In genomic region chr12:52070243-52070925, GRCh38 we compare ENCODE assay signal across 8 cellular contexts. TPM values are rescaled to one million over a fixed set of nuclear protein-coding genes. Genes with fewer than 3 reads are reported as not detected.
DNase-seq lines count a peak whose midpoint lies in the region; ATAC-seq and TF ChIP-seq lines count a peak whose summit lies in the region.

No MANE protein-coding gene starts in this region.

- TF ChIP-seq CTCF in GM12864 (IDR thresholded peaks at IDR 0.05; ENCODE audit: low read depth, low read length, missing control alignments) (no peak), Loucy (conservative IDR thresholded peaks at IDR 0.05; ENCODE audit: low read length) (no peak), neural cell (IDR thresholded peaks at IDR 0.05; ENCODE audit: poor library complexity, severe bottlenecking) (no peak)

- H3K4me3 ChIP-seq in GM12864 (ENCODE audit: low read depth, low read length) (peak overlapping the region; percentile 98), Loucy (ENCODE audit: low read length, poor library complexity, severe bottlenecking) (peak overlapping the region; percentile 87), duodenal mucosa (ENCODE audit: low read depth in 1 of 2, low read length in 2 of 2) (peak overlapping the region; percentile 97 to 98), neural cell (ENCODE audit: low read length) (peak overlapping the region; percentile 93)

- H3K9ac ChIP-seq in Loucy (ENCODE audit: low read depth, low read length, poor library complexity, severe bottlenecking): peak overlapping the region; percentile 86
- H3K9ac ChIP-seq in duodenal mucosa (ENCODE audit: low read depth in 1 of 2, low read length in 2 of 2): peak overlapping the region; percentile 74 to 96
- H3K9ac ChIP-seq in neural cell (ENCODE audit: low read length): peak overlapping the region; percentile 80

- H3K27ac ChIP-seq in duodenal mucosa (ENCODE audit: low read depth, low read length) (peak overlapping the region; percentile 87), neural cell (ENCODE audit: low read length) (peak overlapping the region; percentile 79)

- peaks cover 49% of the 10 kb centered on the region for H4K20me1 ChIP-seq in Loucy (ENCODE audit: insufficient read depth, low read length, poor library complexity, severe bottlenecking)
- H4K20me1 ChIP-seq in neural cell (ENCODE audit: insufficient read depth): no peaks in the 10 kb centered on the region

- peak overlapping the region; percentile 92 for H2AFZ ChIP-seq in Loucy (ENCODE audit: low read length)
- H2AFZ ChIP-seq in neural cell (ENCODE audit: low read depth, low read length): peak overlapping the region; percentile 67

- no peak for TF ChIP-seq EP300 in neural cell (conservative IDR thresholded peaks at IDR 0.05; ENCODE audit: poor library complexity, severe bottlenecking)

- no peak for TF ChIP-seq RAD21 in neural cell (conservative IDR thresholded peaks at IDR 0.05)

- H3K4me1 ChIP-seq in Loucy (ENCODE audit: insufficient read depth, low read length, poor library complexity, severe bottlenecking) (peaks cover 52% of the 10 kb centered on the region), duodenal mucosa (ENCODE audit: control insufficient read depth in 1 of 2, insufficient read depth in 2 of 2, low read length in 2 of 2) (peaks cover 38% of the 10 kb centered on the region in 2 donors)

- H3K27me3 ChIP-seq in Loucy (ENCODE audit: insufficient read depth, low read length, poor library complexity, severe bottlenecking) (no peaks in the 10 kb centered on the region), duodenal mucosa (ENCODE audit: control insufficient read depth in 1 of 2, insufficient read depth in 2 of 2, low read length in 2 of 2) (no peaks in the 10 kb centered on the region), neural cell (ENCODE audit: insufficient read depth, low read depth, low read length) (no peaks in the 10 kb centered on the region)

- no peaks in the 10 kb centered on the region; the same call in 1 of the 2 replicates for H3K36me3 ChIP-seq in Loucy (ENCODE audit: insufficient read depth, low read length)
- H3K36me3 ChIP-seq in duodenal mucosa (ENCODE audit: control insufficient read depth in 1 of 2, insufficient read depth in 2 of 2, low read length in 2 of 2): peaks cover 12 to 25% of the 10 kb centered on the region in 2 donors
- no peaks in the 10 kb centered on the region for H3K36me3 ChIP-seq in neural cell (ENCODE audit: insufficient read depth, low read length)

- H3K9me3 ChIP-seq in Loucy (ENCODE audit: insufficient read depth, low read depth, low read length): no peaks in the 10 kb centered on the region
- no peaks in the 10 kb centered on the region for H3K9me3 ChIP-seq in duodenal mucosa (ENCODE audit: control insufficient read depth in 1 of 2, low read length in 2 of 2)
- no peaks in the 10 kb centered on the region for H3K9me3 ChIP-seq in neural cell (ENCODE audit: low read length)

- H3K4me2 ChIP-seq in Loucy (ENCODE audit: low read depth, low read length, poor library complexity, severe bottlenecking): peak overlapping the region; percentile 86
- H3K4me2 ChIP-seq in neural cell (ENCODE audit: low read length): peak overlapping the region; percentile 56

- no peaks in the 10 kb centered on the region for H3F3A ChIP-seq in Loucy (ENCODE audit: low read depth)
- peaks cover 4% of the 10 kb centered on the region for H3F3A ChIP-seq in neural cell (ENCODE audit: insufficient read depth, low read length, poor library complexity, severe bottlenecking)

- ATAC-seq in GM18867 (IDR thresholded peaks at IDR 0.05; ENCODE audit: unreplicated experiment): no peak

- H3K79me2 ChIP-seq in Loucy (ENCODE audit: insufficient read depth, low read length) (peaks cover 54% of the 10 kb centered on the region), neural cell (replicated peaks; ENCODE audit: insufficient read depth, low read length) (peaks cover 24% of the 10 kb centered on the region)

- H3K9me2 ChIP-seq in Loucy (replicated peaks; ENCODE audit: low read depth, low read length) (no peaks in the 10 kb centered on the region), neural cell (ENCODE audit: insufficient read depth, low read length) (no peaks in the 10 kb centered on the region)

- DNase-seq in GM12864 (ENCODE audit: low read depth) (no peak), HuH-7.5 (ENCODE audit: low spot score) (no peak), NCI-H187 (lab: John Stamatoyannopoulos, UW) (no peak), EL (no peak)

TF ChIP-seq in neural cell, 6 proteins besides CTCF, POLR2A, EP300 and RAD21:
- TF ChIP-seq REST (IDR thresholded peaks at IDR 0.05; ENCODE audit: borderline replicate concordance) (peak; percentile 1), EZH2 (IDR thresholded peaks at IDR 0.05; ENCODE audit: borderline replicate concordance, insufficient read depth, low read length, poor library complexity, severe bottlenecking) (no peak)
TF ChIP-seq in neural cell: peak in this region for 1.

RNA-seq across cellular contexts. Expression of gene ATG101, which starts 0.6 kb away (rescaled TPM):
- 53.9 and 55.6 TPM in 2 replicates for polyA plus RNA-seq in neural cell
- polyA minus RNA-seq in neural cell: 32.5 and 40.2 TPM in 2 replicates

RNA-seq across cellular contexts. Expression of gene SMIM41, which starts 9.1 kb away (rescaled TPM):
- not detected in 2 replicates for polyA plus RNA-seq in neural cell
- polyA minus RNA-seq in neural cell: not detected in 2 replicates

RNA-seq across cellular contexts. Expression of gene NR4A1, which starts 19.1 kb away (rescaled TPM):
- polyA plus RNA-seq in neural cell: 3.4 and 6.1 TPM in 2 replicates
- polyA minus RNA-seq in neural cell: 5.0 and 7.3 TPM in 2 replicates
